In the genomic region with DNA sequence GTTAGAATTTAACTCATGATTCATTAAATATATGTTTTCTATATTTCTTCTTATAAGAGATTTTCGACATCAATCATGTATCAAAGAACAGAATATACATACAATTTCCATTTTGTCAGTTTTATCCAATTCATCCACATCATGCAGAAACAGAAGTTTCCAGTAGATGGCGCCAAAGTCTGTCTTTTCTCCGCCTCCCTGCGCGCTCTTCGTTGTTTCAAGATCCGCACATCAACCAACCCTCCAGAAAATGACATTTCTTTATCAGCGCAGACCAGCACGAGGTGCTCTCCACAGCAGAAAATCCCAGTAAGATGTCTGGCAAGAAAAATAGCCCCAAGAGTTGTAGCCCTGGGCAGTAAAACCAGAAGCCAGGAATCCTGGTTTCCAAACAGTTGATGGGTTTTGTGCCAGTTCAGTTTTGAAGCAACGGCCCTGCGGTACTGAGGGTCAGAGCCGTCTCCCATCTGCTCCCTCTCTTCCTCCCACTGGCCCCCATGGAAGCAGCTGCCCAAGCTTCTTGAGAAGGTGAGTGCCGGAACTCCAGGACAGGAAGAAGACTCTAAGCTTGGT, we compare ENCODE assay signal across 8 cellular contexts. TPM values are rescaled to one million over a fixed set of nuclear protein-coding genes. Genes with fewer than 3 reads are reported as not detected.
A peak's percentile ranks its signal among the peaks of the same experiment; 100 is the strongest.
DNase-seq lines count a peak whose midpoint lies in the region; ATAC-seq and TF ChIP-seq lines count a peak whose summit lies in the region.

No MANE protein-coding gene starts in this region.

- DNase-seq in GM04504 (ENCODE audit: low read depth) (peak; percentile 20), HT-29 (ENCODE audit: low spot score) (peak; percentile 73), OCI-M2 (lab: John Stamatoyannopoulos, UW; ENCODE audit: unreplicated experiment) (peak; percentile 41), fibroblast of peridontal ligament (ENCODE audit: extremely low read depth) (peak; percentile 78), nucleus accumbens (lab: John Stamatoyannopoulos, UW) (peak in 41 of 56 donors; percentile 2 to 79 (median 23)), upper lobe of left lung (peak in 1 of 2 donors; percentile 33)
- peak; percentile 53 to 71 for DNase-seq in activated T-cell treated with anti-CD3 and anti-CD28 coated beads, Interleukin-2, amount 50 U/mL, for 72 hours

- H3K4me1 ChIP-seq in upper lobe of left lung: no peaks in the 10 kb centered on the region

- no peak overlapping the region for H3K4me3 Mint-ChIP-seq in activated T-cell treated with anti-CD3 and anti-CD28 coated beads, Interleukin-2, amount 50 U/mL, for 72 hours

- TF ChIP-seq EP300 in upper lobe of left lung (IDR thresholded peaks at IDR 0.05): no peak

- no peak for TF ChIP-seq POLR2A in upper lobe of left lung (IDR thresholded peaks at IDR 0.05)

- peak; percentile 68 to 79 (median 72) for TF ChIP-seq CTCF in upper lobe of left lung (IDR thresholded peaks at IDR 0.05)

- no peaks in the 10 kb centered on the region for H3K27me3 ChIP-seq in upper lobe of left lung

- no peaks in the 10 kb centered on the region for H3K4me1 Mint-ChIP-seq in activated T-cell treated with anti-CD3 and anti-CD28 coated beads, Interleukin-2, amount 50 U/mL, for 72 hours (ENCODE audit: low read depth)

- H3K36me3 ChIP-seq in upper lobe of left lung: no peaks in the 10 kb centered on the region

- no peak overlapping the region for H3K4me3 ChIP-seq in upper lobe of left lung

- H3K9me3 ChIP-seq in upper lobe of left lung: no peaks in the 10 kb centered on the region

- no peak overlapping the region for H3K27ac ChIP-seq in upper lobe of left lung

- H3K27me3 Mint-ChIP-seq in activated T-cell treated with anti-CD3 and anti-CD28 coated beads, Interleukin-2, amount 50 U/mL, for 72 hours (ENCODE audit: low read depth): peaks cover 6% of the 10 kb centered on the region

- WGBS in upper lobe of left lung, 2 donors: 24% methylated on average over 13 of the region's 13 CpGs

- no peak overlapping the region for H3K27ac Mint-ChIP-seq in activated T-cell treated with anti-CD3 and anti-CD28 coated beads, Interleukin-2, amount 50 U/mL, for 72 hours

- ATAC-seq in activated T-cell treated with anti-CD3 and anti-CD28 coated beads, Interleukin-2, amount 50 U/mL, for 72 hours (replicated peaks in 1 of 2): peak; percentile 27 to 64
- peak in 1 of 2 donors; percentile 69 for ATAC-seq in upper lobe of left lung (ENCODE audit: low FRiP score in 2 of 2)
- ATAC-seq in GM21367 (IDR thresholded peaks at IDR 0.05; ENCODE audit: unreplicated experiment): no peak

- peaks cover 0 to 1% of the 10 kb centered on the region in 2 donors for H3K36me3 Mint-ChIP-seq in activated T-cell treated with anti-CD3 and anti-CD28 coated beads, Interleukin-2, amount 50 U/mL, for 72 hours (ENCODE audit: insufficient read depth in 2 of 2)

- H3K9me3 Mint-ChIP-seq in activated T-cell treated with anti-CD3 and anti-CD28 coated beads, Interleukin-2, amount 50 U/mL, for 72 hours: no peaks in the 10 kb centered on the region

RNA-seq across cellular contexts. Expression of gene GPR137B, which starts 38.6 kb away (rescaled TPM):
- 2.6 and 5.3 TPM in 2 replicates for total RNA-seq in HT-29 (2014; rRNA removed; shearing (Covaris generic))
- total RNA-seq in activated T-cell treated with anti-CD3 and anti-CD28 coated beads, Interleukin-2, amount 50 U/mL, for 72 hours: 1 to 10 TPM; 4.7 to 7.1 TPM
- 10 to 100 TPM; 14.0 to 31.8 (median 26.9) TPM for total RNA-seq in upper lobe of left lung

RNA-seq across cellular contexts. Expression of gene NID1, which starts 38.8 kb away (rescaled TPM):
- not detected in 2 replicates for total RNA-seq in HT-29 (2014; rRNA removed; shearing (Covaris generic))
- total RNA-seq in activated T-cell treated with anti-CD3 and anti-CD28 coated beads, Interleukin-2, amount 50 U/mL, for 72 hours: under 1 TPM; 0.12 to 0.29 TPM
- 10 to 100 TPM; 26.8 to 81.1 (median 46.1) TPM for total RNA-seq in upper lobe of left lung

Comparison
In these comparisons a context has a peak if more than half of its experiments do, and no peak if none do; other contexts are left out.
1. RNA of gene NID1, which starts 38.8 kb away (total RNA-seq): 26.8 to 81.1 TPM in upper lobe of left lung; 0.12 to 0.29 TPM in activated T-cell treated with anti-CD3 and anti-CD28 coated beads, Interleukin-2, amount 50 U/mL, for 72 hours and not detected in HT-29; every median in the first group is over 10 times any median in the second.